1 cellular context compared by ENCODE assay signal in the genomic region with DNA sequence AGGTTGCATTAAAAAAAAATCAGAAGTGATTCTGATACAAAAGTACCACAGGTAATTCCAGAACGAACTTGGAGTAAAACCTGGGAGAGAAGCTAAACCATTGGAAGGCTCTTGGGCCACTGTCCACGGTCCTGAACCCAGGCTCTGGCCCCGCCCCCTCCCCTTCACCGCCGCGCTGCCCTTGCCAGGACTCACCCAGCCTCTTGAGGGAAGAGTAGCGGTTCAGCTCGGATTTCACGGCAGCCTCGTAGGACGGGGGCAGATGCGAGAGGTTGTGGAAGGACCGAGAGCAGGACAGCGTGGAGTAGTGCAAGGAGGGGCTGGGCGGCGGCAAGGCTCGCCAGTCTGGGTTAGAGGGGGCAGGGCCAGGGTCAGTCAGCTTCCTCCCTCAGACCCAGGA.
A peak's percentile ranks its signal among the peaks of the same experiment; 100 is the strongest.
TF ChIP-seq lines count a peak whose summit lies in the region.

No MANE protein-coding gene starts in this region.

TF ChIP-seq in WTC11, 78 proteins besides CTCF, POLR2A, EP300 and RAD21 (continued from another document and continues in another):
- TF ChIP-seq, protein P1, sequence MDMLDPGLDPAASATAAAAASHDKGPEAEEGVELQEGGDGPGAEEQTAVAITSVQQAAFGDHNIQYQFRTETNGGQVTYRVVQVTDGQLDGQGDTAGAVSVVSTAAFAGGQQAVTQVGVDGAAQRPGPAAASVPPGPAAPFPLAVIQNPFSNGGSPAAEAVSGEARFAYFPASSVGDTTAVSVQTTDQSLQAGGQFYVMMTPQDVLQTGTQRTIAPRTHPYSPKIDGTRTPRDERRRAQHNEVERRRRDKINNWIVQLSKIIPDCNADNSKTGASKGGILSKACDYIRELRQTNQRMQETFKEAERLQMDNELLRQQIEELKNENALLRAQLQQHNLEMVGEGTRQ (CRISPR knock-in tag; IDR thresholded peaks at IDR 0.05) = no peak
- TF ChIP-seq GTF2I (CRISPR knock-in tag; conservative IDR thresholded peaks at IDR 0.05) (no peak), JAZF1 (CRISPR knock-in tag; IDR thresholded peaks at IDR 0.05) (no peak), ZNF416 (CRISPR knock-in tag; IDR thresholded peaks at IDR 0.05) (no peak), HMGA2 (CRISPR knock-in tag; IDR thresholded peaks at IDR 0.05) (no peak), IRF2 (CRISPR knock-in tag; IDR thresholded peaks at IDR 0.05; ENCODE audit: borderline replicate concordance, low read depth) (no peak), JUN (CRISPR knock-in tag; IDR thresholded peaks at IDR 0.05) (0 out of 2 replicates have a peak, but pooled peaks have one; percentile 62), ESRRA (CRISPR knock-in tag; IDR thresholded peaks at IDR 0.05; ENCODE audit: borderline replicate concordance) (no peak), ZNF263 (CRISPR knock-in tag; IDR thresholded peaks at IDR 0.05; ENCODE audit: low read depth) (no peak), ATF1 (CRISPR knock-in tag; IDR thresholded peaks at IDR 0.05) (no peak), ETV6 (CRISPR knock-in tag; IDR thresholded peaks at IDR 0.05) (peak; percentile 77; the same call in 1 of the 2 replicates), ZNF317 (CRISPR knock-in tag; IDR thresholded peaks at IDR 0.05; ENCODE audit: borderline replicate concordance, low read depth) (no peak), EMX1 (CRISPR knock-in tag; IDR thresholded peaks at IDR 0.05) (no peak), KAT7 (CRISPR knock-in tag; IDR thresholded peaks at IDR 0.05; ENCODE audit: borderline replicate concordance) (no peak), CREM (CRISPR knock-in tag; IDR thresholded peaks at IDR 0.05) (no peak), NR2C2 (CRISPR knock-in tag; IDR thresholded peaks at IDR 0.05) (no peak), ZNF219 (CRISPR knock-in tag; IDR thresholded peaks at IDR 0.05; ENCODE audit: borderline replicate concordance) (no peak), NR1H2 (CRISPR knock-in tag; IDR thresholded peaks at IDR 0.05) (no peak), SMAD4 (CRISPR knock-in tag; IDR thresholded peaks at IDR 0.05) (peak; percentile 78), ZNF232 (CRISPR knock-in tag; IDR thresholded peaks at IDR 0.05) (no peak), TEAD1 (CRISPR knock-in tag; IDR thresholded peaks at IDR 0.05) (peak; percentile 90)
- TF ChIP-seq, protein P2, sequence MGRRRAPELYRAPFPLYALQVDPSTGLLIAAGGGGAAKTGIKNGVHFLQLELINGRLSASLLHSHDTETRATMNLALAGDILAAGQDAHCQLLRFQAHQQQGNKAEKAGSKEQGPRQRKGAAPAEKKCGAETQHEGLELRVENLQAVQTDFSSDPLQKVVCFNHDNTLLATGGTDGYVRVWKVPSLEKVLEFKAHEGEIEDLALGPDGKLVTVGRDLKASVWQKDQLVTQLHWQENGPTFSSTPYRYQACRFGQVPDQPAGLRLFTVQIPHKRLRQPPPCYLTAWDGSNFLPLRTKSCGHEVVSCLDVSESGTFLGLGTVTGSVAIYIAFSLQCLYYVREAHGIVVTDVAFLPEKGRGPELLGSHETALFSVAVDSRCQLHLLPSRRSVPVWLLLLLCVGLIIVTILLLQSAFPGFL (CRISPR knock-in tag; IDR thresholded peaks at IDR 0.05; ENCODE audit: borderline replicate concordance) = no peak
- TF ChIP-seq, protein P3, sequence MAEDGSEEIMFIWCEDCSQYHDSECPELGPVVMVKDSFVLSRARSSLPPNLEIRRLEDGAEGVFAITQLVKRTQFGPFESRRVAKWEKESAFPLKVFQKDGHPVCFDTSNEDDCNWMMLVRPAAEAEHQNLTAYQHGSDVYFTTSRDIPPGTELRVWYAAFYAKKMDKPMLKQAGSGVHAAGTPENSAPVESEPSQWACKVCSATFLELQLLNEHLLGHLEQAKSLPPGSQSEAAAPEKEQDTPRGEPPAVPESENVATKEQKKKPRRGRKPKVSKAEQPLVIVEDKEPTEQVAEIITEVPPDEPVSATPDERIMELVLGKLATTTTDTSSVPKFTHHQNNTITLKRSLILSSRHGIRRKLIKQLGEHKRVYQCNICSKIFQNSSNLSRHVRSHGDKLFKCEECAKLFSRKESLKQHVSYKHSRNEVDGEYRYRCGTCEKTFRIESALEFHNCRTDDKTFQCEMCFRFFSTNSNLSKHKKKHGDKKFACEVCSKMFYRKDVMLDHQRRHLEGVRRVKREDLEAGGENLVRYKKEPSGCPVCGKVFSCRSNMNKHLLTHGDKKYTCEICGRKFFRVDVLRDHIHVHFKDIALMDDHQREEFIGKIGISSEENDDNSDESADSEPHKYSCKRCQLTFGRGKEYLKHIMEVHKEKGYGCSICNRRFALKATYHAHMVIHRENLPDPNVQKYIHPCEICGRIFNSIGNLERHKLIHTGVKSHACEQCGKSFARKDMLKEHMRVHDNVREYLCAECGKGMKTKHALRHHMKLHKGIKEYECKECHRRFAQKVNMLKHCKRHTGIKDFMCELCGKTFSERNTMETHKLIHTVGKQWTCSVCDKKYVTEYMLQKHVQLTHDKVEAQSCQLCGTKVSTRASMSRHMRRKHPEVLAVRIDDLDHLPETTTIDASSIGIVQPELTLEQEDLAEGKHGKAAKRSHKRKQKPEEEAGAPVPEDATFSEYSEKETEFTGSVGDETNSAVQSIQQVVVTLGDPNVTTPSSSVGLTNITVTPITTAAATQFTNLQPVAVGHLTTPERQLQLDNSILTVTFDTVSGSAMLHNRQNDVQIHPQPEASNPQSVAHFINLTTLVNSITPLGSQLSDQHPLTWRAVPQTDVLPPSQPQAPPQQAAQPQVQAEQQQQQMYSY (CRISPR knock-in tag; IDR thresholded peaks at IDR 0.05) = 0 out of 2 replicates have a peak, but pooled peaks have one; percentile 36
- TF ChIP-seq, protein P4, sequence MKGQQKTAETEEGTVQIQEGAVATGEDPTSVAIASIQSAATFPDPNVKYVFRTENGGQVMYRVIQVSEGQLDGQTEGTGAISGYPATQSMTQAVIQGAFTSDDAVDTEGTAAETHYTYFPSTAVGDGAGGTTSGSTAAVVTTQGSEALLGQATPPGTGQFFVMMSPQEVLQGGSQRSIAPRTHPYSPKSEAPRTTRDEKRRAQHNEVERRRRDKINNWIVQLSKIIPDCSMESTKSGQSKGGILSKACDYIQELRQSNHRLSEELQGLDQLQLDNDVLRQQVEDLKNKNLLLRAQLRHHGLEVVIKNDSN (CRISPR knock-in tag; IDR thresholded peaks at IDR 0.05) = no peak; the same call in 1 of the 2 replicates
- TF ChIP-seq, protein P5, sequence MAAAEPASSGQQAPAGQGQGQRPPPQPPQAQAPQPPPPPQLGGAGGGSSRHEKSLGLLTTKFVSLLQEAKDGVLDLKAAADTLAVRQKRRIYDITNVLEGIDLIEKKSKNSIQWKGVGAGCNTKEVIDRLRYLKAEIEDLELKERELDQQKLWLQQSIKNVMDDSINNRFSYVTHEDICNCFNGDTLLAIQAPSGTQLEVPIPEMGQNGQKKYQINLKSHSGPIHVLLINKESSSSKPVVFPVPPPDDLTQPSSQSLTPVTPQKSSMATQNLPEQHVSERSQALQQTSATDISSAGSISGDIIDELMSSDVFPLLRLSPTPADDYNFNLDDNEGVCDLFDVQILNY (CRISPR knock-in tag; IDR thresholded peaks at IDR 0.05) = no peak
- TF ChIP-seq, protein P6, sequence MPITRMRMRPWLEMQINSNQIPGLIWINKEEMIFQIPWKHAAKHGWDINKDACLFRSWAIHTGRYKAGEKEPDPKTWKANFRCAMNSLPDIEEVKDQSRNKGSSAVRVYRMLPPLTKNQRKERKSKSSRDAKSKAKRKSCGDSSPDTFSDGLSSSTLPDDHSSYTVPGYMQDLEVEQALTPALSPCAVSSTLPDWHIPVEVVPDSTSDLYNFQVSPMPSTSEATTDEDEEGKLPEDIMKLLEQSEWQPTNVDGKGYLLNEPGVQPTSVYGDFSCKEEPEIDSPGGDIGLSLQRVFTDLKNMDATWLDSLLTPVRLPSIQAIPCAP (CRISPR knock-in tag; IDR thresholded peaks at IDR 0.05) = 0 out of 2 replicates have a peak, but pooled peaks have one; percentile 61
- TF ChIP-seq, protein P7, sequence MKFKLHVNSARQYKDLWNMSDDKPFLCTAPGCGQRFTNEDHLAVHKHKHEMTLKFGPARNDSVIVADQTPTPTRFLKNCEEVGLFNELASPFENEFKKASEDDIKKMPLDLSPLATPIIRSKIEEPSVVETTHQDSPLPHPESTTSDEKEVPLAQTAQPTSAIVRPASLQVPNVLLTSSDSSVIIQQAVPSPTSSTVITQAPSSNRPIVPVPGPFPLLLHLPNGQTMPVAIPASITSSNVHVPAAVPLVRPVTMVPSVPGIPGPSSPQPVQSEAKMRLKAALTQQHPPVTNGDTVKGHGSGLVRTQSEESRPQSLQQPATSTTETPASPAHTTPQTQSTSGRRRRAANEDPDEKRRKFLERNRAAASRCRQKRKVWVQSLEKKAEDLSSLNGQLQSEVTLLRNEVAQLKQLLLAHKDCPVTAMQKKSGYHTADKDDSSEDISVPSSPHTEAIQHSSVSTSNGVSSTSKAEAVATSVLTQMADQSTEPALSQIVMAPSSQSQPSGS (CRISPR knock-in tag; IDR thresholded peaks at IDR 0.05; ENCODE audit: borderline replicate concordance, low read depth) = 0 out of 2 replicates have a peak, but pooled peaks have one; percentile 43
- TF ChIP-seq, protein P8, sequence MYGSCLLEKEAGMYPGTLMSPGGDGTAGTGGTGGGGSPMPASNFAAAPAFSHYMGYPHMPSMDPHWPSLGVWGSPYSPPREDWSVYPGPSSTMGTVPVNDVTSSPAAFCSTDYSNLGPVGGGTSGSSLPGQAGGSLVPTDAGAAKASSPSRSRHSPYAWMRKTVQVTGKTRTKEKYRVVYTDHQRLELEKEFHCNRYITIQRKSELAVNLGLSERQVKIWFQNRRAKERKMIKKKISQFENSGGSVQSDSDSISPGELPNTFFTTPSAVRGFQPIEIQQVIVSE (CRISPR knock-in tag; IDR thresholded peaks at IDR 0.05; ENCODE audit: borderline replicate concordance) = no peak
- TF ChIP-seq, protein P9, sequence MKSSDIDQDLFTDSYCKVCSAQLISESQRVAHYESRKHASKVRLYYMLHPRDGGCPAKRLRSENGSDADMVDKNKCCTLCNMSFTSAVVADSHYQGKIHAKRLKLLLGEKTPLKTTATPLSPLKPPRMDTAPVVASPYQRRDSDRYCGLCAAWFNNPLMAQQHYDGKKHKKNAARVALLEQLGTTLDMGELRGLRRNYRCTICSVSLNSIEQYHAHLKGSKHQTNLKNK (CRISPR knock-in tag; IDR thresholded peaks at IDR 0.05) = no peak
- TF ChIP-seq, protein P10, sequence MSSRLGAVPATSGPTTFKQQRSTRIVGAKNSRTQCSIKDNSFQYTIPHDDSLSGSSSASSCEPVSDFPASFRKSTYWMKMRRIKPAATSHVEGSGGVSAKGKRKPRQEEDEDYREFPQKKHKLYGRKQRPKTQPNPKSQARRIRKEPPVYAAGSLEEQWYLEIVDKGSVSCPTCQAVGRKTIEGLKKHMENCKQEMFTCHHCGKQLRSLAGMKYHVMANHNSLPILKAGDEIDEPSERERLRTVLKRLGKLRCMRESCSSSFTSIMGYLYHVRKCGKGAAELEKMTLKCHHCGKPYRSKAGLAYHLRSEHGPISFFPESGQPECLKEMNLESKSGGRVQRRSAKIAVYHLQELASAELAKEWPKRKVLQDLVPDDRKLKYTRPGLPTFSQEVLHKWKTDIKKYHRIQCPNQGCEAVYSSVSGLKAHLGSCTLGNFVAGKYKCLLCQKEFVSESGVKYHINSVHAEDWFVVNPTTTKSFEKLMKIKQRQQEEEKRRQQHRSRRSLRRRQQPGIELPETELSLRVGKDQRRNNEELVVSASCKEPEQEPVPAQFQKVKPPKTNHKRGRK (CRISPR knock-in tag; IDR thresholded peaks at IDR 0.05; ENCODE audit: borderline replicate concordance) = no peak
- TF ChIP-seq, protein P11, sequence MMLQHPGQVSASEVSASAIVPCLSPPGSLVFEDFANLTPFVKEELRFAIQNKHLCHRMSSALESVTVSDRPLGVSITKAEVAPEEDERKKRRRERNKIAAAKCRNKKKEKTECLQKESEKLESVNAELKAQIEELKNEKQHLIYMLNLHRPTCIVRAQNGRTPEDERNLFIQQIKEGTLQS (CRISPR knock-in tag; conservative IDR thresholded peaks at IDR 0.05) = no peak
- TF ChIP-seq, protein P12, sequence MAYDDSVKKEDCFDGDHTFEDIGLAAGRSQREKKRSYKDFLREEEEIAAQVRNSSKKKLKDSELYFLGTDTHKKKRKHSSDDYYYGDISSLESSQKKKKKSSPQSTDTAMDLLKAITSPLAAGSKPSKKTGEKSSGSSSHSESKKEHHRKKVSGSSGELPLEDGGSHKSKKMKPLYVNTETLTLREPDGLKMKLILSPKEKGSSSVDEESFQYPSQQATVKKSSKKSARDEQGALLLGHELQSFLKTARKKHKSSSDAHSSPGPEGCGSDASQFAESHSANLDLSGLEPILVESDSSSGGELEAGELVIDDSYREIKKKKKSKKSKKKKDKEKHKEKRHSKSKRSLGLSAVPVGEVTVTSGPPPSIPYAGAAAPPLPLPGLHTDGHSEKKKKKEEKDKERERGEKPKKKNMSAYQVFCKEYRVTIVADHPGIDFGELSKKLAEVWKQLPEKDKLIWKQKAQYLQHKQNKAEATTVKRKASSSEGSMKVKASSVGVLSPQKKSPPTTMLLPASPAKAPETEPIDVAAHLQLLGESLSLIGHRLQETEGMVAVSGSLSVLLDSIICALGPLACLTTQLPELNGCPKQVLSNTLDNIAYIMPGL (CRISPR knock-in tag; IDR thresholded peaks at IDR 0.05) = no peak
- TF ChIP-seq, protein P13, sequence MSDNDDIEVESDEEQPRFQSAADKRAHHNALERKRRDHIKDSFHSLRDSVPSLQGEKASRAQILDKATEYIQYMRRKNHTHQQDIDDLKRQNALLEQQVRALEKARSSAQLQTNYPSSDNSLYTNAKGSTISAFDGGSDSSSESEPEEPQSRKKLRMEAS (CRISPR knock-in tag; IDR thresholded peaks at IDR 0.05) = peak; percentile 55; the same call in 1 of the 2 replicates
- TF ChIP-seq, protein P14, sequence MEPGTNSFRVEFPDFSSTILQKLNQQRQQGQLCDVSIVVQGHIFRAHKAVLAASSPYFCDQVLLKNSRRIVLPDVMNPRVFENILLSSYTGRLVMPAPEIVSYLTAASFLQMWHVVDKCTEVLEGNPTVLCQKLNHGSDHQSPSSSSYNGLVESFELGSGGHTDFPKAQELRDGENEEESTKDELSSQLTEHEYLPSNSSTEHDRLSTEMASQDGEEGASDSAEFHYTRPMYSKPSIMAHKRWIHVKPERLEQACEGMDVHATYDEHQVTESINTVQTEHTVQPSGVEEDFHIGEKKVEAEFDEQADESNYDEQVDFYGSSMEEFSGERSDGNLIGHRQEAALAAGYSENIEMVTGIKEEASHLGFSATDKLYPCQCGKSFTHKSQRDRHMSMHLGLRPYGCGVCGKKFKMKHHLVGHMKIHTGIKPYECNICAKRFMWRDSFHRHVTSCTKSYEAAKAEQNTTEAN (CRISPR knock-in tag; IDR thresholded peaks at IDR 0.05) = 0 out of 2 replicates have a peak, but pooled peaks have one; percentile 55
- TF ChIP-seq, protein P15, sequence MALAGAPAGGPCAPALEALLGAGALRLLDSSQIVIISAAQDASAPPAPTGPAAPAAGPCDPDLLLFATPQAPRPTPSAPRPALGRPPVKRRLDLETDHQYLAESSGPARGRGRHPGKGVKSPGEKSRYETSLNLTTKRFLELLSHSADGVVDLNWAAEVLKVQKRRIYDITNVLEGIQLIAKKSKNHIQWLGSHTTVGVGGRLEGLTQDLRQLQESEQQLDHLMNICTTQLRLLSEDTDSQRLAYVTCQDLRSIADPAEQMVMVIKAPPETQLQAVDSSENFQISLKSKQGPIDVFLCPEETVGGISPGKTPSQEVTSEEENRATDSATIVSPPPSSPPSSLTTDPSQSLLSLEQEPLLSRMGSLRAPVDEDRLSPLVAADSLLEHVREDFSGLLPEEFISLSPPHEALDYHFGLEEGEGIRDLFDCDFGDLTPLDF (CRISPR knock-in tag; IDR thresholded peaks at IDR 0.05) = no peak
